ENCODE assay signal across 8 cellular contexts in genomic region chr3:23992051-23992628, GRCh38. TPM values are rescaled to one million over a fixed set of nuclear protein-coding genes. Genes with fewer than 3 reads are reported as not detected.
A peak's percentile ranks its signal among the peaks of the same experiment; 100 is the strongest.
DNase-seq lines count a peak whose midpoint lies in the region; TF ChIP-seq lines count a peak whose summit lies in the region.

No MANE protein-coding gene starts in this region.

- DNase-seq in HT1080 (ENCODE audit: low read depth), result peak; percentile 63
- peak; percentile 98 for DNase-seq in NCI-H82 treated with DMSO at 0.1 percent for 48 hours (lab: John Stamatoyannopoulos, UW; ENCODE audit: unreplicated experiment)
- DNase-seq in fibroblast of villous mesenchyme (ENCODE audit: low read depth), result peak; percentile 76
- no peak for DNase-seq in tibial artery
- DNase-seq in germinal center (ENCODE audit: low spot score), result no peak
- DNase-seq in SKM-1 (lab: John Stamatoyannopoulos, UW; ENCODE audit: unreplicated experiment), result no peak
- DNase-seq in MV-4-11 (lab: John Stamatoyannopoulos, UW), result no peak

- H3K27ac ChIP-seq in stomach smooth muscle (ENCODE audit: low read length) (peak overlapping the region; percentile 66), tibial artery (peak overlapping the region in 1 of 2 donors; percentile 29)

- no peaks in the 10 kb centered on the region for H3K9me3 ChIP-seq in stomach smooth muscle (ENCODE audit: control insufficient read depth in 2 of 2, low read length in 2 of 2)
- no peaks in the 10 kb centered on the region for H3K9me3 ChIP-seq in tibial artery

- H3K36me3 ChIP-seq in stomach smooth muscle (ENCODE audit: control insufficient read depth in 2 of 2, insufficient read depth in 2 of 2, low read length in 2 of 2) (no peaks in the 10 kb centered on the region), tibial artery (no peaks in the 10 kb centered on the region)

- H3K27me3 ChIP-seq in stomach smooth muscle (ENCODE audit: control insufficient read depth in 1 of 2, insufficient read depth in 2 of 2, low read length in 2 of 2) (no peaks in the 10 kb centered on the region), tibial artery (no peaks in the 10 kb centered on the region)

- TF ChIP-seq CTCF in fibroblast of villous mesenchyme (IDR thresholded peaks at IDR 0.05; ENCODE audit: insufficient read depth, low read depth, low read length) (no peak), tibial artery (IDR thresholded peaks at IDR 0.05) (no peak)

- intact Hi-C loops in tibial artery (cut with DNase I; ENCODE audit: low total_unique reads), result loop anchor here (10.0 kb wide), 1 partner anchor 503 kb away; the partner anchor contains the start of gene THRB

- H3K9ac ChIP-seq in stomach smooth muscle (ENCODE audit: low read length in 2 of 2), result peak overlapping the region in 1 of 2 donors; percentile 31

- peaks cover 33% of the 10 kb centered on the region for H3K4me1 ChIP-seq in stomach smooth muscle (ENCODE audit: control insufficient read depth, insufficient read depth, low read length)
- peaks cover 0 to 38% (median 17%) of the 10 kb centered on the region in 4 donors for H3K4me1 ChIP-seq in tibial artery

- no peak overlapping the region for H3K4me3 ChIP-seq in fibroblast of villous mesenchyme (ENCODE audit: low read depth, low read length)
- H3K4me3 ChIP-seq in stomach smooth muscle (ENCODE audit: low read length in 2 of 2), result peak overlapping the region in 1 of 2 donors; percentile 16
- no peak overlapping the region for H3K4me3 ChIP-seq in tibial artery

RNA-seq across cellular contexts. Expression of gene NR1D2, which starts 47.1 kb away (rescaled TPM):
- 29.6 and 46.4 TPM in 2 replicates for total RNA-seq in HT1080 (2014; rRNA removed; shearing (Covaris generic))
- polyA plus RNA-seq in HT1080 (2015; cell fraction: cytosol; rRNA removed), result 31.0 and 44.0 TPM in 2 replicates
- 26.8 and 28.7 TPM in 2 replicates for polyA plus RNA-seq in HT1080 (2015; cell fraction: nucleus; rRNA removed)
- total RNA-seq in fibroblast of villous mesenchyme, result 27.4 and 35.8 TPM in 2 replicates

Comparison
In these comparisons a context has a peak if more than half of its experiments do, and no peak if none do; other contexts are left out.
1. DNase-seq: peak in HT1080 (single experiment), NCI-H82 treated with DMSO at 0.1 percent for 48 hours (single experiment) and fibroblast of villous mesenchyme (single experiment); none in tibial artery (0 of 2), germinal center (single experiment), SKM-1 (single experiment) and MV-4-11 (single experiment).